In genomic region chr16:84726079-84726669, GRCh38 we compare ENCODE assay signal across 7 cellular contexts. TPM values are rescaled to one million over a fixed set of nuclear protein-coding genes. Genes with fewer than 3 reads are reported as not detected.
DNase-seq lines count a peak whose midpoint lies in the region; ATAC-seq, FAIRE-seq and TF ChIP-seq lines count a peak whose summit lies in the region.

No MANE protein-coding gene starts in this region.

- no TSS peak for BruUV-seq in IMR-90 (replicated peaks; lab: Mats Ljungman, UMichigan)

- POLR2A ChIA-PET in IMR-90 (lab: Charles Lee; ENCODE audit: unreplicated experiment): no interaction called here

- no peak overlapping the region for H3K4me3 Mint-ChIP-seq in natural killer cell
- H3K4me3 Mint-ChIP-seq in stimulated activated effector memory CD8-positive, alpha-beta T cell treated with anti-CD3 and anti-CD28 coated beads, Interleukin-12 subunit alpha, Interleukin-12 subunit beta, amount 100 ng/mL, for 72 hours: peak overlapping the region; percentile 30

- H3K9me1 ChIP-seq in IMR-90 (ENCODE audit: insufficient read depth, low read length): peaks cover 8% of the 10 kb centered on the region

- 0 out of 2 replicates have a peak overlapping the region, but pooled peaks have one; percentile 0 for H4K5ac ChIP-seq in IMR-90 (ENCODE audit: low read depth, low read length)

- no peaks in the 10 kb centered on the region for H3K9me3 Mint-ChIP-seq in natural killer cell
- H3K9me3 Mint-ChIP-seq in stimulated activated effector memory CD8-positive, alpha-beta T cell treated with anti-CD3 and anti-CD28 coated beads, Interleukin-12 subunit alpha, Interleukin-12 subunit beta, amount 100 ng/mL, for 72 hours: no peaks in the 10 kb centered on the region

- no peaks in the 10 kb centered on the region for H3K36me3 ChIP-seq in IMR-90 (ENCODE audit: control insufficient read depth, insufficient read depth, low read length)

- in situ Hi-C loops in IMR-90 (cut with MboI; ENCODE audit: low sequenced_read_pairs): loop anchor here (5.0 kb wide), 3 partner anchors 49 to 214 kb away; no protein-coding TSS in a partner anchor

- H4K8ac ChIP-seq in IMR-90 (ENCODE audit: low read depth in 2 of 2, low read length in 2 of 2): peak overlapping the region in 1 of 2 experiments; percentile 80; a peak in 2 of 4 replicates

- peak overlapping the region; percentile 6 for H2BK5ac ChIP-seq in IMR-90 (ENCODE audit: low read depth, low read length, poor library complexity, severe bottlenecking)

- no peak overlapping the region for H2BK15ac ChIP-seq in IMR-90 (ENCODE audit: low read depth, low read length)

- TF ChIP-seq POLR2A in GM12892 (IDR thresholded peaks at IDR 0.05; ENCODE audit: low read depth, low read length) (peak; percentile 23; the same call in 1 of the 2 replicates), IMR-90 (IDR thresholded peaks at IDR 0.05; ENCODE audit: low read depth, low read length) (no peak)

- peak overlapping the region; percentile 1; the same call in 1 of the 2 replicates for H3K9ac ChIP-seq in IMR-90 (ENCODE audit: low read depth, low read length)

- H2AK9ac ChIP-seq in IMR-90 (replicated peaks; ENCODE audit: low read depth, low read length, poor library complexity): peak overlapping the region; percentile 53

- no peak overlapping the region for H3K18ac ChIP-seq in IMR-90 (ENCODE audit: low read depth, low read length)

- H3K79me1 ChIP-seq in IMR-90 (ENCODE audit: low read depth in 1 of 2, low read length in 2 of 2): peaks cover 6 to 67% of the 10 kb centered on the region in 2 experiments; a peak in 3 of 4 replicates

- ATAC-seq in IMR-90 (ENCODE audit: low read depth) (peak; percentile 66), natural killer cell (peak; percentile 72 to 87 (median 81))
- peak; percentile 63 for ATAC-seq in stimulated activated effector memory CD8-positive, alpha-beta T cell treated with anti-CD3 and anti-CD28 coated beads, Interleukin-12 subunit alpha, Interleukin-12 subunit beta, amount 100 ng/mL, for 72 hours

- H3K4me3 ChIP-seq in IMR-90 (ENCODE audit: insufficient read depth, low read depth, low read length) (no peak overlapping the region), fibroblast of pulmonary artery (replicated peaks; ENCODE audit: low read depth, low read length) (no peak overlapping the region)

- no peak overlapping the region for H3K56ac ChIP-seq in IMR-90 (ENCODE audit: extremely low read depth, insufficient read depth, low read length)

- intact Hi-C loops in IMR-90 (cut with micrococcal nuclease): loop anchor here (1.0 kb wide), 3 partner anchors 54 to 215 kb away; no protein-coding TSS in a partner anchor
- intact Hi-C loops in natural killer cell (cut with micrococcal nuclease): loop anchor here (1.0 to 5.0 kb wide), 3 partner anchors 54 to 215 kb away; no protein-coding TSS in a partner anchor

- peak overlapping the region; percentile 40; the same call in 1 of the 2 replicates for H2BK120ac ChIP-seq in IMR-90 (ENCODE audit: low read depth, low read length)

- CTCF ChIA-PET in IMR-90 (lab: Yijun Ruan, JAX): interaction anchor here (0.6 to 2.4 kb wide), 13 partner anchors 9 to 215 kb away, joined by 3 to 12 read pairs (median 4); no protein-coding TSS in a partner anchor

- no peak for DNase-seq in GM12892 (ENCODE audit: insufficient read length)
- peak; percentile 85 for DNase-seq in IMR-90
- peak; percentile 83 for DNase-seq in RKO (ENCODE audit: low spot score)
- peak; percentile 56 to 84 for DNase-seq in activated T-helper 1 cell treated with anti-CD3 and anti-CD28 coated beads, Interleukin-2, amount 50 U/mL, for 16 hours (ENCODE audit: low read depth in 1 of 2, low spot score in 1 of 2)
- peak; percentile 91 for DNase-seq in fibroblast of pulmonary artery (ENCODE audit: low read depth)
- DNase-seq in natural killer cell: peak; percentile 84
- peak; percentile 70 to 88 for DNase-seq in stimulated activated effector memory CD8-positive, alpha-beta T cell treated with anti-CD3 and anti-CD28 coated beads, Interleukin-12 subunit alpha, Interleukin-12 subunit beta, amount 100 ng/mL, for 72 hours (ENCODE audit: low spot score in 2 of 2)

- dilution Hi-C loops in IMR-90 (cut with HindIII; ENCODE audit: low sequenced_read_pairs, unreplicated experiment): no loop called here

- no peaks in the 10 kb centered on the region for H3K36me3 Mint-ChIP-seq in natural killer cell
- peaks cover 15% of the 10 kb centered on the region for H3K36me3 Mint-ChIP-seq in stimulated activated effector memory CD8-positive, alpha-beta T cell treated with anti-CD3 and anti-CD28 coated beads, Interleukin-12 subunit alpha, Interleukin-12 subunit beta, amount 100 ng/mL, for 72 hours

- H2BK20ac ChIP-seq in IMR-90 (ENCODE audit: low read depth, low read length): peak overlapping the region; percentile 33; the same call in 1 of the 2 replicates

- H3K4me2 ChIP-seq in IMR-90 (ENCODE audit: low read depth, low read length): peak overlapping the region; percentile 14

- H3K27ac ChIP-seq in IMR-90 (ENCODE audit: insufficient read depth, low read length): peak overlapping the region; percentile 24

- peak overlapping the region; percentile 58; the same call in 1 of the 2 replicates for H4K91ac ChIP-seq in IMR-90 (ENCODE audit: insufficient read depth, low read depth, low read length)

- H3K4me1 ChIP-seq in IMR-90 (ENCODE audit: control insufficient read depth, insufficient read depth, low read length): peaks cover 15% of the 10 kb centered on the region

- no peaks in the 10 kb centered on the region for H3K27me3 ChIP-seq in IMR-90 (ENCODE audit: control insufficient read depth, insufficient read depth, low read length)

- peaks cover 57 to 58% of the 10 kb centered on the region in 2 donors for H3K4me1 Mint-ChIP-seq in natural killer cell
- H3K4me1 Mint-ChIP-seq in stimulated activated effector memory CD8-positive, alpha-beta T cell treated with anti-CD3 and anti-CD28 coated beads, Interleukin-12 subunit alpha, Interleukin-12 subunit beta, amount 100 ng/mL, for 72 hours: peaks cover 69% of the 10 kb centered on the region

- no peaks in the 10 kb centered on the region for H3K9me3 ChIP-seq in IMR-90 (ENCODE audit: control insufficient read depth, insufficient read depth, low read length)

- peak overlapping the region; percentile 76 for H3K4ac ChIP-seq in IMR-90 (ENCODE audit: low read depth, low read length)

- TF ChIP-seq CTCF in IMR-90 (conservative IDR thresholded peaks at IDR 0.05; ENCODE audit: low read depth, low read length) (peak; percentile 95), fibroblast of pulmonary artery (IDR thresholded peaks at IDR 0.05; ENCODE audit: low read length, missing control alignments) (peak; percentile 90), natural killer cell (IDR thresholded peaks at IDR 0.05) (peak; percentile 99)

- peak overlapping the region; percentile 74; the same call in 1 of the 2 replicates for H3K14ac ChIP-seq in IMR-90 (replicated peaks; ENCODE audit: low read depth, low read length)

- FAIRE-seq in GM12892 (lab: Jason Lieb, UNC): peak; percentile 84

- peaks cover 46% of the 10 kb centered on the region for H4K20me1 ChIP-seq in IMR-90 (ENCODE audit: insufficient read depth, low read length)

- peak overlapping the region in 1 of 2 donors; percentile 53 for H3K27ac Mint-ChIP-seq in natural killer cell
- no peak overlapping the region for H3K27ac Mint-ChIP-seq in stimulated activated effector memory CD8-positive, alpha-beta T cell treated with anti-CD3 and anti-CD28 coated beads, Interleukin-12 subunit alpha, Interleukin-12 subunit beta, amount 100 ng/mL, for 72 hours

- H3K27me3 Mint-ChIP-seq in natural killer cell (ENCODE audit: low read depth in 2 of 2): no peaks in the 10 kb centered on the region

- peak; percentile 96 for TF ChIP-seq RAD21 in IMR-90 (IDR thresholded peaks at IDR 0.05; ENCODE audit: low read length)

- H2AFZ ChIP-seq in IMR-90 (replicated peaks; ENCODE audit: low read length, poor library complexity): peak overlapping the region; percentile 58

- 6% methylated on average over 6 of the region's 12 CpGs; no CpG with 5 or more reads in 1 of the 2 experiments for WGBS in IMR-90 (ENCODE audit: extremely low coverage in 2 of 2, insufficient read length in 1 of 2), 2 experiments

- peak overlapping the region; percentile 90 for H2AK5ac ChIP-seq in IMR-90 (ENCODE audit: low read depth, low read length)

- H3K23ac ChIP-seq in IMR-90 (ENCODE audit: low read depth, low read length): peak overlapping the region; percentile 67; the same call in 1 of the 2 replicates

TF ChIP-seq in IMR-90, 13 proteins besides CTCF, POLR2A, EP300 and RAD21:
- no peak for TF ChIP-seq MXI1 (IDR thresholded peaks at IDR 0.05; ENCODE audit: borderline replicate concordance, low read depth, low read length)
- no peak for TF ChIP-seq BHLHE40 (IDR thresholded peaks at IDR 0.05; ENCODE audit: low read depth, low read length)
- TF ChIP-seq CEBPB (IDR thresholded peaks at IDR 0.05; ENCODE audit: low read depth, low read length): peak; percentile 88
- TF ChIP-seq SMC3 (IDR thresholded peaks at IDR 0.05; ENCODE audit: low read depth, low read length): peak; percentile 88
- TF ChIP-seq CHD1 (IDR thresholded peaks at IDR 0.05; ENCODE audit: low read depth, low read length): no peak

RNA-seq across cellular contexts. Expression of gene USP10, which starts 26.4 kb away (rescaled TPM):
- polyA plus RNA-seq in GM12892 (2012; ENCODE audit: missing spikeins): 83.1 TPM
- 54.3 and 61.9 TPM in 2 replicates for total RNA-seq in IMR-90 (2012; rRNA removed)
- 79.0 and 85.5 TPM in 2 replicates for polyA plus RNA-seq in IMR-90 (2012; rRNA removed)
- polyA plus RNA-seq in IMR-90 (2012; cell fraction: cytosol; rRNA removed): 33.5 and 44.0 TPM in 2 replicates
- polyA plus RNA-seq in IMR-90 (2012; cell fraction: nucleus; rRNA removed; ENCODE audit: low replicate concordance): 67.7 and 84.6 TPM in 2 replicates
- 100 to 1,000 TPM in 2 of 3 donors, 10 to 100 TPM in 1; 78.4 to 103 (median 100) TPM for total RNA-seq in natural killer cell
